In the genomic region with DNA sequence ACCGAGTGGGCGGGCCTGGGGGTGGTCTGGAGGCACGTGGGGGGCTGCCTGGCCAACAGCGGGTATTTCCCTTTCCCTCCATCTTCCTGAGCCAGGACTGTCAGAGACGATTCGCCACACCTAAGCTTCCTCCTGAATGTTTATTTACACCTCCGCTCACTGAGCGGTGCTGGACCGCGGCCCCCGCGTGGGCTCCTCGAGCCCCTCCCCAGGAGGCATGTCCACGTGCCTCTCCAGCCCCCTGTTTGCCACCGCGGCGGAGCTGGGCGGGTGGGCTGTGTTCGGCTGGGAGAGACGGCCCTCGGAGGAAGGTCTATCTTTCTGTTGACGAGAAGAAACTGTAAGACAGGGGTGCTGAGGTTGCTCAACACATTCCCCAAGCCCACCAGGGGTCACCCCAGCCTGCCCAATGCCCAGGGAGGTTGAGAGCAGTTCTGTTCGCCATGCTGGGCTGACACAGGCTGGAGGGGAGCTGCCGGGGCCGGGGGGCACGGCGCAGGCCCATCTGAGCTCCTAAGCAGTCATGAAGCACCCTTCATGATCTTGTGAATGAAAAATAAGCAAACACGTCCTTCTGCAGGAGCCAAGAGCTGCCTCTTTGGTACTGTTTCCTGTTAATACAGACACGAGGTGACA, we compare ENCODE assay signal across 15 cellular contexts. TPM values are rescaled to one million over a fixed set of nuclear protein-coding genes. Genes with fewer than 3 reads are reported as not detected.
DNase-seq lines count a peak whose midpoint lies in the region; ATAC-seq, FAIRE-seq and TF ChIP-seq lines count a peak whose summit lies in the region.
"Had no signal": no experiment of that assay in that cellular context is flagged by ENCODE, and none has a peak within 500 bp of the region (broad histone marks: within the 10 kb centered on the region; RNA-seq: fewer than 3 reads in every experiment).

No MANE protein-coding gene starts in this region.

- peaks cover 24% of the 10 kb centered on the region for H3K36me3 Mint-ChIP-seq in activated T-helper 2 cell treated with anti-CD3 and anti-CD28 coated beads, Interferon-gamma antibody, Interleukin-2, Interleukin-4, amounts not matched to agents 10 μg/mL and 5 μg/mL and 100 μg/mL, durations not matched to agents 14 hours and 24 hours and 36 hours (ENCODE audit: low read depth)

- ATAC-seq in HG02588 (IDR thresholded peaks at IDR 0.05; ENCODE audit: unreplicated experiment): no peak
- ATAC-seq in GM18519 (IDR thresholded peaks at IDR 0.05; ENCODE audit: low FRiP score, unreplicated experiment): no peak

- H3K27me3 ChIP-seq in BLaER1: no peaks in the 10 kb centered on the region
- H3K27me3 ChIP-seq: adrenal gland, ovary had no signal

- no peak overlapping the region for H3K9ac ChIP-seq in BLaER1

- H3K4me1 Mint-ChIP-seq in activated T-helper 2 cell treated with anti-CD3 and anti-CD28 coated beads, Interferon-gamma antibody, Interleukin-2, Interleukin-4, amounts not matched to agents 10 μg/mL and 5 μg/mL and 100 μg/mL, durations not matched to agents 14 hours and 24 hours and 36 hours (ENCODE audit: low read depth): peaks cover 39% of the 10 kb centered on the region

- H3K9me3 ChIP-seq in BLaER1 (no peaks in the 10 kb centered on the region), mesodermal cell (ENCODE audit: control insufficient read depth, low read length) (no peaks in the 10 kb centered on the region)
- H3K9me3 ChIP-seq: adrenal gland, ovary had no signal

- H3K27ac Mint-ChIP-seq in activated T-helper 2 cell treated with anti-CD3 and anti-CD28 coated beads, Interferon-gamma antibody, Interleukin-2, Interleukin-4, amounts not matched to agents 10 μg/mL and 5 μg/mL and 100 μg/mL, durations not matched to agents 14 hours and 24 hours and 36 hours: peak overlapping the region; percentile 90

- no peak overlapping the region for H3K4me3 ChIP-seq in BLaER1
- no peak overlapping the region for H3K4me3 ChIP-seq in mesodermal cell (ENCODE audit: extremely low read depth, insufficient read depth, low read length, poor library complexity, severe bottlenecking)
- H3K4me3 ChIP-seq: adrenal gland, ovary had no signal

- H3K9me3 Mint-ChIP-seq in activated T-helper 2 cell treated with anti-CD3 and anti-CD28 coated beads, Interferon-gamma antibody, Interleukin-2, Interleukin-4, amounts not matched to agents 10 μg/mL and 5 μg/mL and 100 μg/mL, durations not matched to agents 14 hours and 24 hours and 36 hours: no peaks in the 10 kb centered on the region

- H3K4me1 ChIP-seq in BLaER1 (peaks cover 76% of the 10 kb centered on the region), mesodermal cell (ENCODE audit: control insufficient read depth, insufficient read depth, low read length, poor library complexity, severe bottlenecking) (peaks cover 16% of the 10 kb centered on the region)

- no peak for DNase-seq in GM12891 (ENCODE audit: insufficient read length, low spot score)
- no peak for DNase-seq in activated T-helper 2 cell treated with anti-CD3 and anti-CD28 coated beads, Interferon-gamma antibody, Interleukin-2, Interleukin-4, amounts not matched to agents 10 μg/mL and 5 μg/mL and 100 μg/mL, durations not matched to agents 14 hours and 24 hours and 36 hours (ENCODE audit: low spot score)
- no peak for DNase-seq in NOMO-1 (lab: John Stamatoyannopoulos, UW; ENCODE audit: unreplicated experiment in 2 of 2)
- DNase-seq in C1 segment of cervical spinal cord (lab: John Stamatoyannopoulos, UW): no peak
- DNase-seq: activated CD4-positive, CD25-positive, alpha-beta regulatory T cell; adrenal gland; Karpas-422; NCI-H2171; ovary had no signal

- H3K4me3 Mint-ChIP-seq in activated T-helper 2 cell treated with anti-CD3 and anti-CD28 coated beads, Interferon-gamma antibody, Interleukin-2, Interleukin-4, amounts not matched to agents 10 μg/mL and 5 μg/mL and 100 μg/mL, durations not matched to agents 14 hours and 24 hours and 36 hours (ENCODE audit: low read depth): no peak overlapping the region

- H4K20me1 ChIP-seq in BLaER1: peaks cover 37% of the 10 kb centered on the region

- H3K27ac ChIP-seq in BLaER1 (peak overlapping the region; percentile 65), mesodermal cell (ENCODE audit: low read depth, low read length, severe bottlenecking) (peak overlapping the region; percentile 36)
- H3K27ac ChIP-seq: ovary had no signal

- no peak overlapping the region for H3K4me2 ChIP-seq in BLaER1

- peak; percentile 52 for FAIRE-seq in GM12891 (lab: Jason Lieb, UNC)
- FAIRE-seq: frontal cortex, H54 had no signal

- intact Hi-C loops in activated T-helper 2 cell treated with anti-CD3 and anti-CD28 coated beads, Interferon-gamma antibody, Interleukin-2, Interleukin-4, amounts not matched to agents 10 μg/mL and 5 μg/mL and 100 μg/mL, durations not matched to agents 14 hours and 24 hours and 36 hours (cut with micrococcal nuclease): loop anchor here (2.0 to 5.0 kb wide), 4 partner anchors 42 to 203 kb away; partner anchors contain the start of gene FOXJ1

- TF ChIP-seq POLR2A in GM12891 (IDR thresholded peaks at IDR 0.05; ENCODE audit: low read depth, low read length): no peak

- H3K36me3 ChIP-seq in BLaER1: peaks cover 21% of the 10 kb centered on the region
- H3K36me3 ChIP-seq in mesodermal cell (ENCODE audit: control insufficient read depth, insufficient read depth, low read length): peaks cover 23% of the 10 kb centered on the region
- H3K36me3 ChIP-seq: ovary had no signal

- WGBS in mesodermal cell (ENCODE audit: insufficient coverage in 2 of 2), 2 experiments: 88 to 92% methylated on average over 18 to 20 of the region's 29 CpGs

- no peaks in the 10 kb centered on the region for H3K27me3 Mint-ChIP-seq in activated T-helper 2 cell treated with anti-CD3 and anti-CD28 coated beads, Interferon-gamma antibody, Interleukin-2, Interleukin-4, amounts not matched to agents 10 μg/mL and 5 μg/mL and 100 μg/mL, durations not matched to agents 14 hours and 24 hours and 36 hours (ENCODE audit: low read depth)

TF ChIP-seq in GM12891, 5 proteins besides CTCF, POLR2A, EP300 and RAD21:
- TF ChIP-seq TAF1 (IDR thresholded peaks at IDR 0.05; ENCODE audit: low read depth, low read length): no peak
- no peak for TF ChIP-seq POLR2AphosphoS5 (IDR thresholded peaks at IDR 0.05; ENCODE audit: low read depth, low read length)
- no peak for TF ChIP-seq SPI1 (IDR thresholded peaks at IDR 0.05; ENCODE audit: low read depth, low read length)
- no peak for TF ChIP-seq PAX5 (IDR thresholded peaks at IDR 0.05; ENCODE audit: insufficient read depth, low read length, severe bottlenecking)
- TF ChIP-seq POU2F2 (IDR thresholded peaks at IDR 0.05; ENCODE audit: low read depth, low read length): no peak

RNA-seq across cellular contexts. Expression of gene UBALD2, which starts 8.9 kb away (rescaled TPM):
- 86.1 TPM for polyA plus RNA-seq in GM12891 (2012; ENCODE audit: low read depth, missing spikeins)
- total RNA-seq in activated T-helper 2 cell treated with anti-CD3 and anti-CD28 coated beads, Interferon-gamma antibody, Interleukin-2, Interleukin-4, amounts not matched to agents 10 μg/mL and 5 μg/mL and 100 μg/mL, durations not matched to agents 14 hours and 24 hours and 36 hours: 204 and 212 TPM in 2 replicates
- polyA plus RNA-seq in mesodermal cell (2013, experiment 1 of 2): 133 TPM
- polyA plus RNA-seq in mesodermal cell (2013, experiment 2 of 2): 96.3 TPM

RNA-seq across cellular contexts. Expression of gene RNF157, which starts 33.7 kb away (rescaled TPM):
- polyA plus RNA-seq in GM12891 (2012; ENCODE audit: low read depth, missing spikeins): 0.47 TPM
- total RNA-seq in activated T-helper 2 cell treated with anti-CD3 and anti-CD28 coated beads, Interferon-gamma antibody, Interleukin-2, Interleukin-4, amounts not matched to agents 10 μg/mL and 5 μg/mL and 100 μg/mL, durations not matched to agents 14 hours and 24 hours and 36 hours: 34.3 and 34.9 TPM in 2 replicates
- 7.1 TPM for polyA plus RNA-seq in mesodermal cell (2013, experiment 1 of 2)
- 5.3 TPM for polyA plus RNA-seq in mesodermal cell (2013, experiment 2 of 2)

RNA-seq across cellular contexts. Expression of gene QRICH2, which starts 34.0 kb away (rescaled TPM):
- 0.46 TPM for polyA plus RNA-seq in GM12891 (2012; ENCODE audit: low read depth, missing spikeins)
- 1.7 and 2.1 TPM in 2 replicates for total RNA-seq in activated T-helper 2 cell treated with anti-CD3 and anti-CD28 coated beads, Interferon-gamma antibody, Interleukin-2, Interleukin-4, amounts not matched to agents 10 μg/mL and 5 μg/mL and 100 μg/mL, durations not matched to agents 14 hours and 24 hours and 36 hours
- polyA plus RNA-seq in mesodermal cell (2013, experiment 1 of 2): 1.4 TPM
- polyA plus RNA-seq in mesodermal cell (2013, experiment 2 of 2): 0.71 TPM
